In genomic region chr20:2673453-2673852, GRCh38 we compare ENCODE assay signal across 23 cellular contexts. TPM values are rescaled to one million over a fixed set of nuclear protein-coding genes. Genes with fewer than 3 reads are reported as not detected.
"Had no signal": no experiment of that assay in that cellular context is flagged by ENCODE, and none has a peak within 500 bp of the region (broad histone marks: within the 10 kb centered on the region; RNA-seq: fewer than 3 reads in every experiment).

No MANE protein-coding gene starts in this region.

- H3K36me3 ChIP-seq: colonic mucosa, esophagus squamous epithelium, gastrocnemius medialis, heart right ventricle, left lung, lower lobe of right lung had no signal

- FAIRE-seq: endometrium, islet of Langerhans, keratinocyte had no signal

- H3K27ac ChIP-seq: colonic mucosa, epithelial cell of prostate, esophagus squamous epithelium, gastrocnemius medialis, heart right ventricle, left lung, lower lobe of right lung had no signal

- H3K27ac Mint-ChIP-seq: dendritic cell treated with granulocyte-macrophage colony-stimulating factor and Interleukin-4, amounts not matched to agents 40 ng/mL and 50 ng/mL, for 4 days; effector memory CD8-positive, alpha-beta T cell; endodermal cell; mesothelial cell of epicardium had no signal

- DNase-seq: colonic mucosa; cortex of kidney; effector CD8-positive, alpha-beta T cell; effector memory CD8-positive, alpha-beta T cell; esophagus squamous epithelium; foreskin melanocyte; gastrocnemius medialis; glutamatergic neuron; heart right ventricle; hippocampal formation; left cardiac atrium; left ventricle myocardium superior; lower lobe of right lung; mesenchymal stem cell had no signal

- H3K9me3 ChIP-seq: colonic mucosa, esophagus squamous epithelium, gastrocnemius medialis, heart right ventricle, left lung, lower lobe of right lung, mucosa of descending colon had no signal

- H3K4me3 Mint-ChIP-seq: dendritic cell treated with granulocyte-macrophage colony-stimulating factor and Interleukin-4, amounts not matched to agents 40 ng/mL and 50 ng/mL, for 4 days; effector memory CD8-positive, alpha-beta T cell; endodermal cell; mesothelial cell of epicardium had no signal

- ATAC-seq: effector memory CD8-positive, alpha-beta T cell; gastrocnemius medialis; heart right ventricle; left cardiac atrium; left lung; left ventricle myocardium superior; lower lobe of right lung had no signal

- H3K27me3 ChIP-seq: colonic mucosa, esophagus squamous epithelium, gastrocnemius medialis, heart right ventricle, left lung had no signal

- H3K4me1 Mint-ChIP-seq: mesothelial cell of epicardium had no signal

- H3K4me3 ChIP-seq: colonic mucosa, esophagus squamous epithelium, gastrocnemius medialis, heart right ventricle, left lung, lower lobe of right lung, mucosa of descending colon had no signal

- H3K4me1 ChIP-seq: colonic mucosa, esophagus squamous epithelium, gastrocnemius medialis, heart right ventricle, left lung, lower lobe of right lung had no signal

- H3K36me3 Mint-ChIP-seq: mesothelial cell of epicardium had no signal

- H3K9me3 Mint-ChIP-seq: dendritic cell treated with granulocyte-macrophage colony-stimulating factor and Interleukin-4, amounts not matched to agents 40 ng/mL and 50 ng/mL, for 4 days; effector memory CD8-positive, alpha-beta T cell; endodermal cell; mesothelial cell of epicardium had no signal

RNA-seq across cellular contexts. Expression of gene EBF4, which starts 19.1 kb away (rescaled TPM):
- polyA plus RNA-seq: keratinocyte had no signal
